In the genomic region with DNA sequence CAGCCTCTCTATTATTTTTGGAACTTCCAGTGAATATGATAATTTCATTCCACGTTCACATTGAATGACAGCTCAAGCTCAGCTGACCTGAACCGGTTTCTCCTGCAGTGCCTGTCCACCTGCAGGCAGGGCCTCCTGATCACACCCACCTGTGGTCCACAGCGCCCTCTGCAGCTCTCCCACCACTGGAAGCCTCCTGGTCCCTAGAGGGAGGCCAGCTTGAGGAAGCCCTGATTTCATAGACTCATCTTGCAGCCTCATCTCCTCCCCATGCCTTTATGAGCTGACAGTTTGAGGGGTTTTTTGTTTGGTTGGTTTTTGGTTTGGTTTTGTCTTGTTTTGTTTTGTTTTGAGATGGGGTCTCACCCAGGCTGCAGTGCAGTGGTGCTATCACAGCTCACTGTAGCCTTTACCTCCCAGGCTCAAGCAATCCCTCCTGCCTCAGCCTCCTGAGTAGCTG, we compare ENCODE assay signal across 8 cellular contexts. TPM values are rescaled to one million over a fixed set of nuclear protein-coding genes. Genes with fewer than 3 reads are reported as not detected.
DNase-seq lines count a peak whose midpoint lies in the region; ATAC-seq and TF ChIP-seq lines count a peak whose summit lies in the region.

No MANE protein-coding gene starts in this region.

- H3K9me3 ChIP-seq in breast epithelium: no peaks in the 10 kb centered on the region
- H3K9me3 ChIP-seq in lung (ENCODE audit: control insufficient read depth in 2 of 2, insufficient read depth in 1 of 2, low read length in 1 of 2): no peaks in the 10 kb centered on the region

- H3K4me3 ChIP-seq in breast epithelium (no peak overlapping the region), lung (no peak overlapping the region)

- TF ChIP-seq POLR2A in breast epithelium (IDR thresholded peaks at IDR 0.05): no peak

- intact Hi-C loops in breast epithelium (cut with DNase I; ENCODE audit: low total_unique reads): no loop called here

- TF ChIP-seq CTCF in breast epithelium (IDR thresholded peaks at IDR 0.05) (peak; percentile 65 to 93 (median 71)), lung (IDR thresholded peaks at IDR 0.05; ENCODE audit: control extremely low read depth, extremely low read depth) (peak; percentile 76)

- H3K27ac ChIP-seq in breast epithelium (no peak overlapping the region), lung (ENCODE audit: low read depth in 1 of 2, low read length in 1 of 2) (no peak overlapping the region)

- DNase-seq in ELR (ENCODE audit: low read depth): peak; percentile 58
- peak; percentile 71 for DNase-seq in HuH-7 (ENCODE audit: low spot score)
- DNase-seq in breast epithelium (ENCODE audit: low spot score in 2 of 2): peak; percentile 84 to 90
- peak; percentile 87 for DNase-seq in lung (ENCODE audit: low spot score)

- H3K36me3 ChIP-seq in breast epithelium (no peaks in the 10 kb centered on the region), lung (ENCODE audit: control insufficient read depth in 2 of 2, insufficient read depth in 2 of 2, low read length in 2 of 2) (no peaks in the 10 kb centered on the region)

- 23% methylated on average over 3 of the region's 3 CpGs for WGBS in lung, 2 donors

- peaks cover 8 to 9% of the 10 kb centered on the region in 2 donors for H3K4me1 ChIP-seq in breast epithelium
- H3K4me1 ChIP-seq in lung (ENCODE audit: control insufficient read depth in 2 of 2, insufficient read depth in 2 of 2, low read length in 2 of 2): peaks cover 3 to 6% of the 10 kb centered on the region in 2 donors

- H3K27me3 ChIP-seq in breast epithelium (no peaks in the 10 kb centered on the region), lung (ENCODE audit: control insufficient read depth, insufficient read depth) (no peaks in the 10 kb centered on the region)

- peak; percentile 21; the same call in 2 of the 3 replicates for ATAC-seq in SK-N-SH treated with all-trans-retinoic acid at 6 μM for 48 hours
- no peak for ATAC-seq in lung (ENCODE audit: insufficient read depth, low FRiP score)
- ATAC-seq in HG03139 (IDR thresholded peaks at IDR 0.05; ENCODE audit: unreplicated experiment): no peak
- no peak for ATAC-seq in GM21367 (IDR thresholded peaks at IDR 0.05; ENCODE audit: unreplicated experiment)
- ATAC-seq in GM21515 (IDR thresholded peaks at IDR 0.05; ENCODE audit: unreplicated experiment): no peak

TF ChIP-seq in SK-N-SH treated with all-trans-retinoic acid at 6 μM for 48 hours, 23 proteins besides CTCF, POLR2A, EP300 and RAD21:
- TF ChIP-seq, protein P1, sequence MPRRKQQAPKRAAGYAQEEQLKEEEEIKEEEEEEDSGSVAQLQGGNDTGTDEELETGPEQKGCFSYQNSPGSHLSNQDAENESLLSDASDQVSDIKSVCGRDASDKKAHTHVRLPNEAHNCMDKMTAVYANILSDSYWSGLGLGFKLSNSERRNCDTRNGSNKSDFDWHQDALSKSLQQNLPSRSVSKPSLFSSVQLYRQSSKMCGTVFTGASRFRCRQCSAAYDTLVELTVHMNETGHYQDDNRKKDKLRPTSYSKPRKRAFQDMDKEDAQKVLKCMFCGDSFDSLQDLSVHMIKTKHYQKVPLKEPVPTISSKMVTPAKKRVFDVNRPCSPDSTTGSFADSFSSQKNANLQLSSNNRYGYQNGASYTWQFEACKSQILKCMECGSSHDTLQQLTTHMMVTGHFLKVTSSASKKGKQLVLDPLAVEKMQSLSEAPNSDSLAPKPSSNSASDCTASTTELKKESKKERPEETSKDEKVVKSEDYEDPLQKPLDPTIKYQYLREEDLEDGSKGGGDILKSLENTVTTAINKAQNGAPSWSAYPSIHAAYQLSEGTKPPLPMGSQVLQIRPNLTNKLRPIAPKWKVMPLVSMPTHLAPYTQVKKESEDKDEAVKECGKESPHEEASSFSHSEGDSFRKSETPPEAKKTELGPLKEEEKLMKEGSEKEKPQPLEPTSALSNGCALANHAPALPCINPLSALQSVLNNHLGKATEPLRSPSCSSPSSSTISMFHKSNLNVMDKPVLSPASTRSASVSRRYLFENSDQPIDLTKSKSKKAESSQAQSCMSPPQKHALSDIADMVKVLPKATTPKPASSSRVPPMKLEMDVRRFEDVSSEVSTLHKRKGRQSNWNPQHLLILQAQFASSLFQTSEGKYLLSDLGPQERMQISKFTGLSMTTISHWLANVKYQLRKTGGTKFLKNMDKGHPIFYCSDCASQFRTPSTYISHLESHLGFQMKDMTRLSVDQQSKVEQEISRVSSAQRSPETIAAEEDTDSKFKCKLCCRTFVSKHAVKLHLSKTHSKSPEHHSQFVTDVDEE (CRISPR knock-in tag; IDR thresholded peaks at IDR 0.05): no peak
- no peak for TF ChIP-seq BACH2 (CRISPR knock-in tag; IDR thresholded peaks at IDR 0.05; ENCODE audit: borderline replicate concordance)
- TF ChIP-seq PATZ1 (CRISPR knock-in tag; IDR thresholded peaks at IDR 0.05; ENCODE audit: borderline replicate concordance): no peak
- no peak for TF ChIP-seq PPARA (CRISPR knock-in tag; IDR thresholded peaks at IDR 0.05; ENCODE audit: borderline replicate concordance)
- no peak for TF ChIP-seq ARNTL (CRISPR knock-in tag; IDR thresholded peaks at IDR 0.05; ENCODE audit: borderline replicate concordance, low read depth)
- TF ChIP-seq RARB (CRISPR knock-in tag; IDR thresholded peaks at IDR 0.05): no peak
- no peak for TF ChIP-seq ZNF70 (CRISPR knock-in tag; IDR thresholded peaks at IDR 0.05)
- TF ChIP-seq, protein P2, sequence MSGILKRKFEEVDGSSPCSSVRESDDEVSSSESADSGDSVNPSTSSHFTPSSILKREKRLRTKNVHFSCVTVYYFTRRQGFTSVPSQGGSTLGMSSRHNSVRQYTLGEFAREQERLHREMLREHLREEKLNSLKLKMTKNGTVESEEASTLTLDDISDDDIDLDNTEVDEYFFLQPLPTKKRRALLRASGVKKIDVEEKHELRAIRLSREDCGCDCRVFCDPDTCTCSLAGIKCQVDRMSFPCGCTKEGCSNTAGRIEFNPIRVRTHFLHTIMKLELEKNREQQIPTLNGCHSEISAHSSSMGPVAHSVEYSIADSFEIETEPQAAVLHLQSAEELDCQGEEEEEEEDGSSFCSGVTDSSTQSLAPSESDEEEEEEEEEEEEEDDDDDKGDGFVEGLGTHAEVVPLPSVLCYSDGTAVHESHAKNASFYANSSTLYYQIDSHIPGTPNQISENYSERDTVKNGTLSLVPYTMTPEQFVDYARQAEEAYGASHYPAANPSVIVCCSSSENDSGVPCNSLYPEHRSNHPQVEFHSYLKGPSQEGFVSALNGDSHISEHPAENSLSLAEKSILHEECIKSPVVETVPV (CRISPR knock-in tag; IDR thresholded peaks at IDR 0.05): no peak
- no peak for TF ChIP-seq ISL1 (CRISPR knock-in tag; IDR thresholded peaks at IDR 0.05)
- TF ChIP-seq ZNF565 (CRISPR knock-in tag; conservative IDR thresholded peaks at IDR 0.05; ENCODE audit: low read depth): no peak
- TF ChIP-seq GLIS3 (CRISPR knock-in tag; IDR thresholded peaks at IDR 0.05): no peak

RNA-seq across cellular contexts. Expression of gene MALAT1, which starts 29.9 kb away (rescaled TPM):
- over 10,000 TPM; 14,217 to 22,312 (median 18,959) TPM for total RNA-seq in breast epithelium
- total RNA-seq in lung: over 10,000 TPM; 10,633 to 48,332 TPM
- 1,000 to 10,000 TPM in 1 of 2 donors, 100 to 1,000 TPM in 1; 125 to 2,965 TPM for polyA plus RNA-seq in lung

RNA-seq across cellular contexts. Expression of gene NEAT1, which starts 46.3 kb away (rescaled TPM):
- 100 to 1,000 TPM; 323 to 391 (median 351) TPM for total RNA-seq in breast epithelium
- total RNA-seq in lung: 100 to 1,000 TPM; 518 to 912 TPM
- polyA plus RNA-seq in lung: 1,000 to 10,000 TPM in 1 of 2 donors, 100 to 1,000 TPM in 1; 481 to 1,176 TPM

RNA-seq across cellular contexts. Expression of gene SCYL1, which starts 56.0 kb away (rescaled TPM):
- total RNA-seq in breast epithelium (10 to 100 TPM; 74.1 to 83.4 (median 83.2) TPM), lung (10 to 100 TPM; 54.3 to 93.8 TPM)
- 100 to 1,000 TPM in 1 of 2 donors, 10 to 100 TPM in 1; 79.1 to 107 TPM for polyA plus RNA-seq in lung
